In genomic region chr10:62025901-62026879, GRCh38 we compare ENCODE assay signal across 15 cellular contexts.
DNase-seq lines count a peak whose midpoint lies in the region; ATAC-seq, FAIRE-seq and TF ChIP-seq lines count a peak whose summit lies in the region.
"Had no signal": no experiment of that assay in that cellular context is flagged by ENCODE, and none has a peak within 500 bp of the region (broad histone marks: within the 10 kb centered on the region; RNA-seq: fewer than 3 reads in every experiment).

No MANE protein-coding gene starts in this region.

- H3K4me1 Mint-ChIP-seq in progenitor cell of endocrine pancreas (ENCODE audit: low read depth): peaks cover 51% of the 10 kb centered on the region

- H3K36me3 ChIP-seq in esophagus squamous epithelium (no peaks in the 10 kb centered on the region), suprapubic skin (no peaks in the 10 kb centered on the region), lower lobe of right lung (no peaks in the 10 kb centered on the region)
- H3K36me3 ChIP-seq: cardiac muscle cell, Peyer's patch, stomach had no signal

- H3K9me3 ChIP-seq in esophagus squamous epithelium: no peaks in the 10 kb centered on the region
- H3K9me3 ChIP-seq in suprapubic skin: no peaks in the 10 kb centered on the region
- no peaks in the 10 kb centered on the region for H3K9me3 ChIP-seq in lower lobe of right lung
- H3K9me3 ChIP-seq: Peyer's patch, stomach had no signal

- H3K27me3 ChIP-seq in esophagus squamous epithelium: no peaks in the 10 kb centered on the region
- H3K27me3 ChIP-seq in suprapubic skin: no peaks in the 10 kb centered on the region
- no peaks in the 10 kb centered on the region for H3K27me3 ChIP-seq in lower lobe of right lung (ENCODE audit: low read depth)
- H3K27me3 ChIP-seq: cardiac muscle cell, Peyer's patch, stomach had no signal

- TF ChIP-seq CTCF in GM12865 (IDR thresholded peaks at IDR 0.05; ENCODE audit: insufficient read depth, low read depth, low read length, missing control alignments): no peak
- TF ChIP-seq CTCF in esophagus squamous epithelium (IDR thresholded peaks at IDR 0.05): no peak
- TF ChIP-seq CTCF in retinal pigment epithelial cell (conservative IDR thresholded peaks at IDR 0.05; ENCODE audit: low read depth, low read length): no peak
- no peak for TF ChIP-seq CTCF in progenitor cell of endocrine pancreas (IDR thresholded peaks at IDR 0.05; ENCODE audit: unreplicated experiment)
- TF ChIP-seq CTCF in suprapubic skin (IDR thresholded peaks at IDR 0.05): no peak
- TF ChIP-seq CTCF in lower lobe of right lung (IDR thresholded peaks at IDR 0.05): no peak

- FAIRE-seq in RCC 7860 (lab: Jason Lieb, UNC): peak; percentile 23
- FAIRE-seq: frontal cortex had no signal

- no peak overlapping the region for H3K27ac Mint-ChIP-seq in progenitor cell of endocrine pancreas

- DNase-seq in GM12865 (ENCODE audit: low read depth) (peak; percentile 25), RCC 7860 (ENCODE audit: low spot score) (no peak), esophagus squamous epithelium (lab: John Stamatoyannopoulos, UW) (no peak), retinal pigment epithelial cell (ENCODE audit: low read depth) (peak; percentile 84), progenitor cell of endocrine pancreas (ENCODE audit: low spot score, unreplicated experiment) (no peak), suprapubic skin (ENCODE audit: low spot score in 2 of 2) (no peak), lower lobe of right lung (no peak)
- DNase-seq: Karpas-422; NCI-H2227 treated with DMSO at 0.1 percent for 48 hours; Peyer's patch; stimulated activated CD4-positive, alpha-beta T cell treated with anti-CD3 and anti-CD28 coated beads, Interleukin-2, amount 100 ng/mL, for 24 hours; stomach had no signal

- peaks cover 3% of the 10 kb centered on the region for H3K9me3 Mint-ChIP-seq in progenitor cell of endocrine pancreas (ENCODE audit: low read depth)

- H3K4me3 Mint-ChIP-seq in progenitor cell of endocrine pancreas (ENCODE audit: low read depth): no peak overlapping the region

- ATAC-seq in lower lobe of right lung: no peak
- ATAC-seq: left lobe of liver had no signal

- H3K27me3 Mint-ChIP-seq in progenitor cell of endocrine pancreas: no peaks in the 10 kb centered on the region

- TF ChIP-seq POLR2A in esophagus squamous epithelium (IDR thresholded peaks at IDR 0.05) (no peak), suprapubic skin (IDR thresholded peaks at IDR 0.05) (no peak)

- peaks cover 10 to 77% (median 37%) of the 10 kb centered on the region in 3 donors for H3K4me1 ChIP-seq in esophagus squamous epithelium
- H3K4me1 ChIP-seq in suprapubic skin: peaks cover 33% of the 10 kb centered on the region
- H3K4me1 ChIP-seq in lower lobe of right lung: no peaks in the 10 kb centered on the region

- 46 to 50% methylated on average over 4 of the region's 4 CpGs for WGBS in esophagus squamous epithelium, 2 donors
- 66% methylated on average over 4 of the region's 4 CpGs for WGBS in suprapubic skin

- peaks cover 2% of the 10 kb centered on the region for H3K36me3 Mint-ChIP-seq in progenitor cell of endocrine pancreas (ENCODE audit: insufficient read depth)

- no peak for TF ChIP-seq EP300 in suprapubic skin (IDR thresholded peaks at IDR 0.05)

- intact Hi-C loops in esophagus squamous epithelium (cut with DNase I): no loop called here
- intact Hi-C loops in lower lobe of right lung (cut with DNase I): no loop called here

- H3K27ac ChIP-seq in esophagus squamous epithelium: peak overlapping the region in 3 of 4 donors; percentile 70 to 82 (median 80)
- no peak overlapping the region for H3K27ac ChIP-seq in suprapubic skin
- H3K27ac ChIP-seq in lower lobe of right lung: no peak overlapping the region
- H3K27ac ChIP-seq: cardiac muscle cell had no signal

- H3K4me3 ChIP-seq in GM12865 (ENCODE audit: low read depth, low read length): no peak overlapping the region
- H3K4me3 ChIP-seq in esophagus squamous epithelium: no peak overlapping the region
- no peak overlapping the region for H3K4me3 ChIP-seq in retinal pigment epithelial cell (ENCODE audit: low read length)
- no peak overlapping the region for H3K4me3 ChIP-seq in suprapubic skin
- no peak overlapping the region for H3K4me3 ChIP-seq in lower lobe of right lung
- H3K4me3 ChIP-seq: cardiac muscle cell, Peyer's patch, stomach had no signal

Comparison
In these comparisons a context has a peak if more than half of its experiments do, and no peak if none do; other contexts are left out.
1. DNase-seq: peak in GM12865 (single experiment) and retinal pigment epithelial cell (single experiment); none in RCC 7860 (single experiment), esophagus squamous epithelium (single experiment), progenitor cell of endocrine pancreas (single experiment), suprapubic skin (0 of 2) and lower lobe of right lung (single experiment).
2. H3K27ac ChIP-seq: peak in esophagus squamous epithelium (3 of 4); none in suprapubic skin (single experiment) and lower lobe of right lung (single experiment).